ENCODE assay signal across 1 cellular context in the genomic region with DNA sequence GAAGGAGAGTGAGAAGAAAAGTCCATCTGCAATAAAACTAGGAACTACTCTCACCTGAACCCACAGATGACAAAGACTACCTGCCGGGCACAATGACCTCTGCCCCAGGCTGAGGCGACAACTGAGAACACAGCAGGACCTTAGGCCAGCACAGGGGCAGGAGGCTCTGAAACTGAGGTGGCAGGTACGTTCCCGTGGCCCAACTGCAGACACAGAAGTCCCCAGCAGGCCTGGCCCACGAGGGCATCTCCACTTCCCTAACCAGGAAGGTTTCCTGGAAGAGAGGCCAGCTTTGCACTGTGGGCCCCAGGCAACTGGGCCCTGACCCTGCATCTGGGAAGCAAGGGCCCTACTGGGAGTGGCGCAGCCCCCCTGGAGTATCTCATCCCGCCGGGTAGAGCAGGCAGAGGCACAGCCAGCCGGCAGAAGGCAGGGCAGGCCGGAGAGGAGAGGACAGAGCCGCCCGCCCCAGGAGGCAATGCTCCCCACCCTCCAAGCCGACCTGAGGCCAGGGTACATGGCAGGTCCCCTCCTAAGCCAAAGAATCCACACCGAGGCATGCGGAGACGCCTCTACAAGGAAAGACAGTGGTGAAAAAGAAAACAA.
TF ChIP-seq lines count a peak whose summit lies in the region.

No MANE protein-coding gene starts in this region.

TF ChIP-seq in GM23338, 12 proteins besides CTCF, POLR2A, EP300 and RAD21 (continued from another document):
- TF ChIP-seq, protein P1, sequence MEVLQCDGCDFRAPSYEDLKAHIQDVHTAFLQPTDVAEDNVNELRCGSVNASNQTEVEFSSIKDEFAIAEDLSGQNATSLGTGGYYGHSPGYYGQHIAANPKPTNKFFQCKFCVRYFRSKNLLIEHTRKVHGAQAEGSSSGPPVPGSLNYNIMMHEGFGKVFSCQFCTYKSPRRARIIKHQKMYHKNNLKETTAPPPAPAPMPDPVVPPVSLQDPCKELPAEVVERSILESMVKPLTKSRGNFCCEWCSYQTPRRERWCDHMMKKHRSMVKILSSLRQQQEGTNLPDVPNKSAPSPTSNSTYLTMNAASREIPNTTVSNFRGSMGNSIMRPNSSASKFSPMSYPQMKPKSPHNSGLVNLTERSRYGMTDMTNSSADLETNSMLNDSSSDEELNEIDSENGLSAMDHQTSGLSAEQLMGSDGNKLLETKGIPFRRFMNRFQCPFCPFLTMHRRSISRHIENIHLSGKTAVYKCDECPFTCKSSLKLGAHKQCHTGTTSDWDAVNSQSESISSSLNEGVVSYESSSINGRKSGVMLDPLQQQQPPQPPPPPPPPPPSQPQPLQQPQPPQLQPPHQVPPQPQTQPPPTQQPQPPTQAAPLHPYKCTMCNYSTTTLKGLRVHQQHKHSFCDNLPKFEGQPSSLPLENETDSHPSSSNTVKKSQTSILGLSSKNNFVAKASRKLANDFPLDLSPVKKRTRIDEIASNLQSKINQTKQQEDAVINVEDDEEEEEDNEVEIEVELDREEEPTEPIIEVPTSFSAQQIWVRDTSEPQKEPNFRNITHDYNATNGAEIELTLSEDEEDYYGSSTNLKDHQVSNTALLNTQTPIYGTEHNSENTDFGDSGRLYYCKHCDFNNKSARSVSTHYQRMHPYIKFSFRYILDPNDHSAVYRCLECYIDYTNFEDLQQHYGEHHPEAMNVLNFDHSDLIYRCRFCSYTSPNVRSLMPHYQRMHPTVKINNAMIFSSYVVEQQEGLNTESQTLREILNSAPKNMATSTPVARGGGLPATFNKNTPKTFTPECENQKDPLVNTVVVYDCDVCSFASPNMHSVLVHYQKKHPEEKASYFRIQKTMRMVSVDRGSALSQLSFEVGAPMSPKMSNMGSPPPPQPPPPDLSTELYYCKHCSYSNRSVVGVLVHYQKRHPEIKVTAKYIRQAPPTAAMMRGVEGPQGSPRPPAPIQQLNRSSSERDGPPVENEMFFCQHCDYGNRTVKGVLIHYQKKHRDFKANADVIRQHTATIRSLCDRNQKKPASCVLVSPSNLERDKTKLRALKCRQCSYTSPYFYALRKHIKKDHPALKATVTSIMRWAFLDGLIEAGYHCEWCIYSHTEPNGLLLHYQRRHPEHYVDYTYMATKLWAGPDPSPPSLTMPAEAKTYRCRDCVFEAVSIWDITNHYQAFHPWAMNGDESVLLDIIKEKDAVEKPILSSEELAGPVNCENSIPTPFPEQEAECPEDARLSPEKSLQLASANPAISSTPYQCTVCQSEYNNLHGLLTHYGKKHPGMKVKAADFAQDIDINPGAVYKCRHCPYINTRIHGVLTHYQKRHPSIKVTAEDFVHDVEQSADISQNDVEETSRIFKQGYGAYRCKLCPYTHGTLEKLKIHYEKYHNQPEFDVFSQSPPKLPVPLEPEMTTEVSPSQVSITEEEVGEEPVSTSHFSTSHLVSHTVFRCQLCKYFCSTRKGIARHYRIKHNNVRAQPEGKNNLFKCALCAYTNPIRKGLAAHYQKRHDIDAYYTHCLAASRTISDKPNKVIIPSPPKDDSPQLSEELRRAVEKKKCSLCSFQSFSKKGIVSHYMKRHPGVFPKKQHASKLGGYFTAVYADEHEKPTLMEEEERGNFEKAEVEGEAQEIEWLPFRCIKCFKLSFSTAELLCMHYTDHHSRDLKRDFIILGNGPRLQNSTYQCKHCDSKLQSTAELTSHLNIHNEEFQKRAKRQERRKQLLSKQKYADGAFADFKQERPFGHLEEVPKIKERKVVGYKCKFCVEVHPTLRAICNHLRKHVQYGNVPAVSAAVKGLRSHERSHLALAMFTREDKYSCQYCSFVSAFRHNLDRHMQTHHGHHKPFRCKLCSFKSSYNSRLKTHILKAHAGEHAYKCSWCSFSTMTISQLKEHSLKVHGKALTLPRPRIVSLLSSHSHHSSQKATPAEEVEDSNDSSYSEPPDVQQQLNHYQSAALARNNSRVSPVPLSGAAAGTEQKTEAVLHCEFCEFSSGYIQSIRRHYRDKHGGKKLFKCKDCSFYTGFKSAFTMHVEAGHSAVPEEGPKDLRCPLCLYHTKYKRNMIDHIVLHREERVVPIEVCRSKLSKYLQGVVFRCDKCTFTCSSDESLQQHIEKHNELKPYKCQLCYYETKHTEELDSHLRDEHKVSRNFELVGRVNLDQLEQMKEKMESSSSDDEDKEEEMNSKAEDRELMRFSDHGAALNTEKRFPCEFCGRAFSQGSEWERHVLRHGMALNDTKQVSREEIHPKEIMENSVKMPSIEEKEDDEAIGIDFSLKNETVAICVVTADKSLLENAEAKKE (CRISPR knock-in tag; IDR thresholded peaks at IDR 0.05), result no peak
- TF ChIP-seq EZH2 (IDR thresholded peaks at IDR 0.05; ENCODE audit: low read depth, unreplicated experiment) (no peak), JUNB (IDR thresholded peaks at IDR 0.05; ENCODE audit: unreplicated experiment) (no peak), POLR2AphosphoS5 (IDR thresholded peaks at IDR 0.05; ENCODE audit: low read depth) (no peak), ZNF114 (CRISPR knock-in tag; IDR thresholded peaks at IDR 0.05) (no peak)
- TF ChIP-seq, protein P2, sequence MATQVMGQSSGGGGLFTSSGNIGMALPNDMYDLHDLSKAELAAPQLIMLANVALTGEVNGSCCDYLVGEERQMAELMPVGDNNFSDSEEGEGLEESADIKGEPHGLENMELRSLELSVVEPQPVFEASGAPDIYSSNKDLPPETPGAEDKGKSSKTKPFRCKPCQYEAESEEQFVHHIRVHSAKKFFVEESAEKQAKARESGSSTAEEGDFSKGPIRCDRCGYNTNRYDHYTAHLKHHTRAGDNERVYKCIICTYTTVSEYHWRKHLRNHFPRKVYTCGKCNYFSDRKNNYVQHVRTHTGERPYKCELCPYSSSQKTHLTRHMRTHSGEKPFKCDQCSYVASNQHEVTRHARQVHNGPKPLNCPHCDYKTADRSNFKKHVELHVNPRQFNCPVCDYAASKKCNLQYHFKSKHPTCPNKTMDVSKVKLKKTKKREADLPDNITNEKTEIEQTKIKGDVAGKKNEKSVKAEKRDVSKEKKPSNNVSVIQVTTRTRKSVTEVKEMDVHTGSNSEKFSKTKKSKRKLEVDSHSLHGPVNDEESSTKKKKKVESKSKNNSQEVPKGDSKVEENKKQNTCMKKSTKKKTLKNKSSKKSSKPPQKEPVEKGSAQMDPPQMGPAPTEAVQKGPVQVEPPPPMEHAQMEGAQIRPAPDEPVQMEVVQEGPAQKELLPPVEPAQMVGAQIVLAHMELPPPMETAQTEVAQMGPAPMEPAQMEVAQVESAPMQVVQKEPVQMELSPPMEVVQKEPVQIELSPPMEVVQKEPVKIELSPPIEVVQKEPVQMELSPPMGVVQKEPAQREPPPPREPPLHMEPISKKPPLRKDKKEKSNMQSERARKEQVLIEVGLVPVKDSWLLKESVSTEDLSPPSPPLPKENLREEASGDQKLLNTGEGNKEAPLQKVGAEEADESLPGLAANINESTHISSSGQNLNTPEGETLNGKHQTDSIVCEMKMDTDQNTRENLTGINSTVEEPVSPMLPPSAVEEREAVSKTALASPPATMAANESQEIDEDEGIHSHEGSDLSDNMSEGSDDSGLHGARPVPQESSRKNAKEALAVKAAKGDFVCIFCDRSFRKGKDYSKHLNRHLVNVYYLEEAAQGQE (IDR thresholded peaks at IDR 0.05; ENCODE audit: unreplicated experiment), result no peak
